In genomic region chr10:124231188-124232135, GRCh38 we compare ENCODE assay signal across 9 cellular contexts.
DNase-seq lines count a peak whose midpoint lies in the region; ATAC-seq and TF ChIP-seq lines count a peak whose summit lies in the region.
"Had no signal": no experiment of that assay in that cellular context is flagged by ENCODE, and none has a peak within 500 bp of the region (broad histone marks: within the 10 kb centered on the region; RNA-seq: fewer than 3 reads in every experiment).

No MANE protein-coding gene starts in this region.

- no peak overlapping the region for H3K4me3 ChIP-seq in body of pancreas
- H3K4me3 ChIP-seq: psoas muscle had no signal

- intact Hi-C loops in activated CD4-positive, alpha-beta T cell treated with anti-CD3 and anti-CD28 coated beads for 36 hours (cut with DNase I, micrococcal nuclease): loop anchor here (2.0 to 5.0 kb wide), 4 partner anchors 157 to 1079 kb away; partner anchors contain the start of genes BUB3 (in 1 of the 2) and LHPP (in 1 of the 2)
- intact Hi-C loops in body of pancreas (cut with DNase I): no loop called here

- no peaks in the 10 kb centered on the region for H3K9me3 ChIP-seq in body of pancreas
- H3K9me3 ChIP-seq: psoas muscle had no signal

- no peaks in the 10 kb centered on the region for H3K4me1 Mint-ChIP-seq in activated CD4-positive, alpha-beta T cell treated with anti-CD3 and anti-CD28 coated beads for 36 hours
- H3K4me1 Mint-ChIP-seq in activated naive CD4-positive, alpha-beta T cell treated with anti-CD3 and anti-CD28 coated beads, Interleukin-2, amount 50 U/mL, for 24 hours: no peaks in the 10 kb centered on the region
- peaks cover 32% of the 10 kb centered on the region for H3K4me1 Mint-ChIP-seq in stimulated activated effector memory CD8-positive, alpha-beta T cell treated with anti-CD3 and anti-CD28 coated beads, Interleukin-12 subunit alpha, Interleukin-12 subunit beta, amount 100 ng/mL, for 72 hours

- TF ChIP-seq POLR2A in body of pancreas (IDR thresholded peaks at IDR 0.05): no peak

- no peaks in the 10 kb centered on the region for H3K27me3 ChIP-seq in body of pancreas

- TF ChIP-seq CTCF in body of pancreas (IDR thresholded peaks at IDR 0.05): no peak

- POLR2A ChIA-PET in activated CD4-positive, alpha-beta T cell treated with anti-CD3 and anti-CD28 coated beads for 36 hours (lab: Charles Lee): interaction anchor here (1.1 kb wide), 1 partner anchor 9 kb away, joined by 3 read pairs; no protein-coding TSS in a partner anchor

- peaks cover 24% of the 10 kb centered on the region for H3K9me3 Mint-ChIP-seq in activated CD4-positive, alpha-beta T cell treated with anti-CD3 and anti-CD28 coated beads for 36 hours (ENCODE audit: low read depth)
- no peaks in the 10 kb centered on the region for H3K9me3 Mint-ChIP-seq in activated naive CD4-positive, alpha-beta T cell treated with anti-CD3 and anti-CD28 coated beads, Interleukin-2, amount 50 U/mL, for 24 hours
- peaks cover 14% of the 10 kb centered on the region for H3K9me3 Mint-ChIP-seq in stimulated activated effector memory CD8-positive, alpha-beta T cell treated with anti-CD3 and anti-CD28 coated beads, Interleukin-12 subunit alpha, Interleukin-12 subunit beta, amount 100 ng/mL, for 72 hours

- no peaks in the 10 kb centered on the region for H3K36me3 ChIP-seq in body of pancreas (replicated peaks in 1 of 2; ENCODE audit: insufficient read depth in 1 of 2, low read depth in 2 of 2)

- peak overlapping the region; percentile 31 for H3K4me3 Mint-ChIP-seq in activated CD4-positive, alpha-beta T cell treated with anti-CD3 and anti-CD28 coated beads for 36 hours
- no peak overlapping the region for H3K4me3 Mint-ChIP-seq in activated naive CD4-positive, alpha-beta T cell treated with anti-CD3 and anti-CD28 coated beads, Interleukin-2, amount 50 U/mL, for 24 hours
- no peak overlapping the region for H3K4me3 Mint-ChIP-seq in stimulated activated effector memory CD8-positive, alpha-beta T cell treated with anti-CD3 and anti-CD28 coated beads, Interleukin-12 subunit alpha, Interleukin-12 subunit beta, amount 100 ng/mL, for 72 hours

- WGBS in body of pancreas, 2 donors: 74 to 85% methylated on average over 6 to 8 of the region's 8 CpGs

- H3K27ac ChIP-seq in body of pancreas: no peak overlapping the region
- H3K27ac ChIP-seq: psoas muscle had no signal

- ATAC-seq in activated CD4-positive, alpha-beta T cell treated with anti-CD3 and anti-CD28 coated beads for 36 hours: peak; percentile 65
- ATAC-seq in stimulated activated effector memory CD8-positive, alpha-beta T cell treated with anti-CD3 and anti-CD28 coated beads, Interleukin-12 subunit alpha, Interleukin-12 subunit beta, amount 100 ng/mL, for 72 hours: peak; percentile 87
- ATAC-seq in body of pancreas: no peak

- H3K36me3 Mint-ChIP-seq in activated CD4-positive, alpha-beta T cell treated with anti-CD3 and anti-CD28 coated beads for 36 hours (ENCODE audit: low read depth): no peaks in the 10 kb centered on the region
- H3K36me3 Mint-ChIP-seq in activated naive CD4-positive, alpha-beta T cell treated with anti-CD3 and anti-CD28 coated beads, Interleukin-2, amount 50 U/mL, for 24 hours: no peaks in the 10 kb centered on the region
- H3K36me3 Mint-ChIP-seq in stimulated activated effector memory CD8-positive, alpha-beta T cell treated with anti-CD3 and anti-CD28 coated beads, Interleukin-12 subunit alpha, Interleukin-12 subunit beta, amount 100 ng/mL, for 72 hours: peaks cover 54% of the 10 kb centered on the region

- H3K4me1 ChIP-seq in body of pancreas: no peaks in the 10 kb centered on the region
- H3K4me1 ChIP-seq: psoas muscle had no signal

- no peak overlapping the region for H3K27ac Mint-ChIP-seq in activated CD4-positive, alpha-beta T cell treated with anti-CD3 and anti-CD28 coated beads for 36 hours
- peak overlapping the region; percentile 77 for H3K27ac Mint-ChIP-seq in activated naive CD4-positive, alpha-beta T cell treated with anti-CD3 and anti-CD28 coated beads, Interleukin-2, amount 50 U/mL, for 24 hours
- peak overlapping the region; percentile 98 for H3K27ac Mint-ChIP-seq in stimulated activated effector memory CD8-positive, alpha-beta T cell treated with anti-CD3 and anti-CD28 coated beads, Interleukin-12 subunit alpha, Interleukin-12 subunit beta, amount 100 ng/mL, for 72 hours

- DNase-seq in activated CD4-positive, alpha-beta T cell treated with anti-CD3 and anti-CD28 coated beads for 36 hours: peak; percentile 85
- no peak for DNase-seq in activated CD4-positive, alpha-beta T cell treated with anti-CD3 and anti-CD28 coated beads, Interleukin-2, amount 50 U/mL, for 1 hour
- DNase-seq in NOMO-1 treated with DMSO at 0.1 percent for 48 hours (lab: John Stamatoyannopoulos, UW; ENCODE audit: unreplicated experiment) (peak; percentile 78), LoVo (ENCODE audit: low spot score) (no peak), body of pancreas (no peak), SK-N-DZ (ENCODE audit: low spot score) (no peak)
- peak; percentile 43 to 80 for DNase-seq in stimulated activated effector memory CD8-positive, alpha-beta T cell treated with anti-CD3 and anti-CD28 coated beads, Interleukin-12 subunit alpha, Interleukin-12 subunit beta, amount 100 ng/mL, for 72 hours (ENCODE audit: low spot score in 2 of 2)
- DNase-seq: psoas muscle had no signal

- H3K27me3 Mint-ChIP-seq in activated CD4-positive, alpha-beta T cell treated with anti-CD3 and anti-CD28 coated beads for 36 hours: no peaks in the 10 kb centered on the region
- H3K27me3 Mint-ChIP-seq in activated naive CD4-positive, alpha-beta T cell treated with anti-CD3 and anti-CD28 coated beads, Interleukin-2, amount 50 U/mL, for 24 hours: no peaks in the 10 kb centered on the region

- CTCF ChIA-PET in activated CD4-positive, alpha-beta T cell treated with anti-CD3 and anti-CD28 coated beads for 36 hours (lab: Charles Lee): interaction anchor here (0.5 to 1.8 kb wide), 6 partner anchors 20 to 565 kb away, joined by 3 to 7 read pairs (median 4); no protein-coding TSS in a partner anchor

Comparison
In these comparisons a context has a peak if more than half of its experiments do, and no peak if none do; other contexts are left out.
1. DNase-seq: peak in activated CD4-positive, alpha-beta T cell treated with anti-CD3 and anti-CD28 coated beads for 36 hours (single experiment), NOMO-1 treated with DMSO at 0.1 percent for 48 hours (single experiment) and stimulated activated effector memory CD8-positive, alpha-beta T cell treated with anti-CD3 and anti-CD28 coated beads, Interleukin-12 subunit alpha, Interleukin-12 subunit beta, amount 100 ng/mL, for 72 hours (2 of 2); none in activated CD4-positive, alpha-beta T cell treated with anti-CD3 and anti-CD28 coated beads, Interleukin-2, amount 50 U/mL, for 1 hour (single experiment), LoVo (single experiment), body of pancreas (0 of 4) and SK-N-DZ (single experiment).